Comparison of ENCODE assay signal across 9 cellular contexts in genomic region chr14:105193916-105194782, GRCh38. TPM values are rescaled to one million over a fixed set of nuclear protein-coding genes. Genes with fewer than 3 reads are reported as not detected.
DNase-seq lines count a peak whose midpoint lies in the region; ATAC-seq lines count a peak whose summit lies in the region.
"Had no signal": no experiment of that assay in that cellular context is flagged by ENCODE, and none has a peak within 500 bp of the region (broad histone marks: within the 10 kb centered on the region; RNA-seq: fewer than 3 reads in every experiment).

No MANE protein-coding gene starts in this region.

- no peaks in the 10 kb centered on the region for H3K9me3 ChIP-seq in subcutaneous abdominal adipose tissue (ENCODE audit: control insufficient read depth in 5 of 5, low read length in 5 of 5)

- peaks cover 34 to 61% (median 52%) of the 10 kb centered on the region in 5 donors for H3K27me3 ChIP-seq in subcutaneous abdominal adipose tissue (ENCODE audit: control insufficient read depth in 5 of 5, insufficient read depth in 4 of 5, low read length in 5 of 5)

- H3K27me3 Mint-ChIP-seq in activated T-cell treated with anti-CD3 and anti-CD28 coated beads, Interleukin-2, amount 50 U/mL, for 72 hours (ENCODE audit: low read depth): peaks cover 33% of the 10 kb centered on the region

- no peaks in the 10 kb centered on the region for H3K36me3 ChIP-seq in subcutaneous abdominal adipose tissue (ENCODE audit: control insufficient read depth in 5 of 5, insufficient read depth in 5 of 5, low read length in 5 of 5)

- DNase-seq in activated T-cell treated with anti-CD3 and anti-CD28 coated beads, Interleukin-2, amount 50 U/mL, for 72 hours: peak in 1 of 2 donors; percentile 39
- no peak for DNase-seq in activated T-cell treated with anti-CD3 and anti-CD28 coated beads, Interleukin-2, amount 50 U/mL, for 1 hour
- peak; percentile 70 for DNase-seq in NCI-H774 (lab: John Stamatoyannopoulos, UW)
- DNase-seq in hippocampal formation (lab: John Stamatoyannopoulos, UW): no peak
- DNase-seq: erythroblast had no signal

- peaks cover 19% of the 10 kb centered on the region for H3K4me1 Mint-ChIP-seq in activated T-cell treated with anti-CD3 and anti-CD28 coated beads, Interleukin-2, amount 50 U/mL, for 72 hours (ENCODE audit: low read depth)

- no peak overlapping the region for H3K27ac Mint-ChIP-seq in activated T-cell treated with anti-CD3 and anti-CD28 coated beads, Interleukin-2, amount 50 U/mL, for 72 hours

- H3K4me3 ChIP-seq in subcutaneous abdominal adipose tissue (ENCODE audit: low read depth in 1 of 5, low read length in 5 of 5): no peak overlapping the region

- no peaks in the 10 kb centered on the region for H3K36me3 Mint-ChIP-seq in activated T-cell treated with anti-CD3 and anti-CD28 coated beads, Interleukin-2, amount 50 U/mL, for 72 hours (ENCODE audit: insufficient read depth in 2 of 2)

- H3K9me3 Mint-ChIP-seq in activated T-cell treated with anti-CD3 and anti-CD28 coated beads, Interleukin-2, amount 50 U/mL, for 72 hours: no peaks in the 10 kb centered on the region

- peaks cover 3 to 66% (median 58%) of the 10 kb centered on the region in 5 donors for H3K4me1 ChIP-seq in subcutaneous abdominal adipose tissue (ENCODE audit: control insufficient read depth in 5 of 5, insufficient read depth in 5 of 5, low read length in 5 of 5)

- ATAC-seq in activated T-cell treated with anti-CD3 and anti-CD28 coated beads, Interleukin-2, amount 50 U/mL, for 72 hours (replicated peaks in 1 of 2): peak; percentile 22 to 33
- ATAC-seq in HG03039 (IDR thresholded peaks at IDR 0.05; ENCODE audit: unreplicated experiment): no peak
- ATAC-seq in GM21737 (IDR thresholded peaks at IDR 0.05; ENCODE audit: unreplicated experiment): no peak

- peak overlapping the region; percentile 6 to 67 for H3K4me3 Mint-ChIP-seq in activated T-cell treated with anti-CD3 and anti-CD28 coated beads, Interleukin-2, amount 50 U/mL, for 72 hours

- no peak overlapping the region for H3K9ac ChIP-seq in subcutaneous abdominal adipose tissue (ENCODE audit: low read length in 5 of 5)

- H3K27ac ChIP-seq in cingulate gyrus (ENCODE audit: low read depth, low read length): peak overlapping the region; percentile 19
- H3K27ac ChIP-seq in subcutaneous abdominal adipose tissue (ENCODE audit: low read depth, low read length): peak overlapping the region; percentile 16

RNA-seq across cellular contexts. Expression of gene NUDT14, which starts 13.0 kb away (rescaled TPM):
- total RNA-seq in activated T-cell treated with anti-CD3 and anti-CD28 coated beads, Interleukin-2, amount 50 U/mL, for 72 hours: 10 to 100 TPM; 13.3 to 18.2 TPM

RNA-seq across cellular contexts. Expression of gene JAG2, which starts 25.6 kb away (rescaled TPM):
- total RNA-seq in activated T-cell treated with anti-CD3 and anti-CD28 coated beads, Interleukin-2, amount 50 U/mL, for 72 hours: 1 to 10 TPM; 3.1 to 5.4 TPM

RNA-seq across cellular contexts. Expression of gene BTBD6, which starts 54.2 kb away (rescaled TPM):
- total RNA-seq in activated T-cell treated with anti-CD3 and anti-CD28 coated beads, Interleukin-2, amount 50 U/mL, for 72 hours: 10 to 100 TPM; 25.8 to 28.8 TPM

Comparison
In these comparisons a context has a peak if more than half of its experiments do, and no peak if none do; other contexts are left out.
1. ATAC-seq: peak in activated T-cell treated with anti-CD3 and anti-CD28 coated beads, Interleukin-2, amount 50 U/mL, for 72 hours (2 of 2); none in HG03039 (single experiment) and GM21737 (single experiment).